9 cellular contexts compared by ENCODE assay signal in genomic region chr4:132642196-132642817, GRCh38.
DNase-seq lines count a peak whose midpoint lies in the region; ATAC-seq and TF ChIP-seq lines count a peak whose summit lies in the region.
"Had no signal": no experiment of that assay in that cellular context is flagged by ENCODE, and none has a peak within 500 bp of the region (broad histone marks: within the 10 kb centered on the region; RNA-seq: fewer than 3 reads in every experiment).

No MANE protein-coding gene starts in this region.

- no peak overlapping the region for H3K9ac ChIP-seq in mesenchymal stem cell (ENCODE audit: low read length)

- H4K8ac ChIP-seq in mesenchymal stem cell (ENCODE audit: low read length): no peak overlapping the region

- 6% methylated on average over 3 of the region's 5 CpGs for WGBS in mesenchymal stem cell

- H2BK12ac ChIP-seq in mesenchymal stem cell (ENCODE audit: low read length in 2 of 2): no peak overlapping the region

- no peak overlapping the region for H2BK15ac ChIP-seq in mesenchymal stem cell (ENCODE audit: low read depth, poor library complexity, severe bottlenecking)

- DNase-seq in SIG-M5 treated with dmso at 0.1 percent for 504 hours (lab: John Stamatoyannopoulos, UW; ENCODE audit: unreplicated experiment) (peak; percentile 72), SIG-M5 (lab: John Stamatoyannopoulos, UW) (no peak), NCI-H526 (lab: John Stamatoyannopoulos, UW) (peak; percentile 33 to 68), cardiac fibroblast (ENCODE audit: low read depth in 2 of 2) (peak; percentile 38 to 65), mesenchymal stem cell (peak; percentile 67), mucosa of gallbladder (ENCODE audit: low spot score) (no peak)
- DNase-seq: activated naive CD8-positive, alpha-beta T cell treated with anti-CD3 and anti-CD28 coated beads, Interleukin-2, amount 10 ng/mL, durations not matched to agents 7 days and 5 days had no signal

- H2AFZ ChIP-seq in mesenchymal stem cell (ENCODE audit: low read depth, low read length): no peak overlapping the region

- H3K18ac ChIP-seq in mesenchymal stem cell (ENCODE audit: low read depth in 1 of 2, low read length in 2 of 2): no peak overlapping the region

- no peak overlapping the region for H3K4me2 ChIP-seq in mesenchymal stem cell (ENCODE audit: low read length, poor library complexity, severe bottlenecking)

- H3K27me3 ChIP-seq in mesenchymal stem cell (ENCODE audit: control insufficient read depth in 1 of 2, insufficient read depth in 1 of 2, low read length in 2 of 2): no peaks in the 10 kb centered on the region

- ATAC-seq in HG03139 (IDR thresholded peaks at IDR 0.05; ENCODE audit: unreplicated experiment) (peak; percentile 61), HG03039 (IDR thresholded peaks at IDR 0.05; ENCODE audit: unreplicated experiment) (no peak)

- H2BK5ac ChIP-seq in mesenchymal stem cell (ENCODE audit: low read depth, low read length, poor library complexity, severe bottlenecking): no peak overlapping the region

- H3K4ac ChIP-seq in mesenchymal stem cell (ENCODE audit: low read depth in 1 of 2, low read length in 2 of 2): no peak overlapping the region

- H3K4me1 ChIP-seq in mesenchymal stem cell (ENCODE audit: control insufficient read depth, insufficient read depth, low read depth, low read length): no peaks in the 10 kb centered on the region

- no peaks in the 10 kb centered on the region for H3K9me3 ChIP-seq in mesenchymal stem cell (ENCODE audit: control insufficient read depth, low read length)

- H3K14ac ChIP-seq in mesenchymal stem cell (ENCODE audit: low read length in 2 of 2): no peak overlapping the region

- no peak overlapping the region for H3K23ac ChIP-seq in mesenchymal stem cell (ENCODE audit: low read length in 2 of 2)

- no peak overlapping the region for H2AK5ac ChIP-seq in mesenchymal stem cell (ENCODE audit: low read length, severe bottlenecking)

- H3K36me3 ChIP-seq in mesenchymal stem cell (ENCODE audit: control insufficient read depth in 1 of 2, insufficient read depth in 2 of 2, low read depth in 1 of 2, low read length in 2 of 2): no peaks in the 10 kb centered on the region

- H2BK120ac ChIP-seq in mesenchymal stem cell (ENCODE audit: low read depth, low read length): no peak overlapping the region

- peak; percentile 70 for TF ChIP-seq CTCF in cardiac fibroblast (IDR thresholded peaks at IDR 0.05; ENCODE audit: low read depth, low read length)

- H4K91ac ChIP-seq in mesenchymal stem cell (ENCODE audit: low read length): no peak overlapping the region

- H3K4me3 ChIP-seq in cardiac fibroblast (replicated peaks in 1 of 2; ENCODE audit: low read depth in 2 of 2, low read length in 2 of 2) (no peak overlapping the region), mesenchymal stem cell (ENCODE audit: insufficient read depth in 1 of 2, low read depth in 1 of 2, low read length in 2 of 2) (no peak overlapping the region)

- no peak overlapping the region for H3K27ac ChIP-seq in mesenchymal stem cell (ENCODE audit: low read length, poor library complexity, severe bottlenecking)

- H3K79me1 ChIP-seq in mesenchymal stem cell (replicated peaks; ENCODE audit: low read length, poor library complexity, severe bottlenecking): no peaks in the 10 kb centered on the region

Comparison
In these comparisons a context has a peak if more than half of its experiments do, and no peak if none do; other contexts are left out.
1. DNase-seq: peak in SIG-M5 treated with dmso at 0.1 percent for 504 hours (single experiment), NCI-H526 (2 of 2), cardiac fibroblast (2 of 2) and mesenchymal stem cell (single experiment); none in SIG-M5 (single experiment) and mucosa of gallbladder (single experiment).